Comparison of ENCODE assay signal across 12 cellular contexts in genomic region chr2:63581266-63581961, GRCh38. TPM values are rescaled to one million over a fixed set of nuclear protein-coding genes. Genes with fewer than 3 reads are reported as not detected.
DNase-seq lines count a peak whose midpoint lies in the region; ATAC-seq and TF ChIP-seq lines count a peak whose summit lies in the region.
"Had no signal": no experiment of that assay in that cellular context is flagged by ENCODE, and none has a peak within 500 bp of the region (broad histone marks: within the 10 kb centered on the region; RNA-seq: fewer than 3 reads in every experiment).

No MANE protein-coding gene starts in this region.

- H3K27me3 ChIP-seq in HL-60 (ENCODE audit: insufficient read depth, poor library complexity, severe bottlenecking) (no peaks in the 10 kb centered on the region), right cardiac atrium (ENCODE audit: control insufficient read depth, insufficient read depth) (no peaks in the 10 kb centered on the region)

- peak in 1 of 2 experiments; percentile 9 for DNase-seq in HL-60 (ENCODE audit: low read depth in 1 of 2, low spot score in 1 of 2)
- DNase-seq in astrocyte of the spinal cord (ENCODE audit: low read depth, low spot score): peak; percentile 22
- peak; percentile 38 to 69 (median 54) for DNase-seq in right cardiac atrium
- DNase-seq in natural killer cell: no peak
- DNase-seq in activated CD4-positive, alpha-beta T cell treated with anti-CD3 and anti-CD28 coated beads, Interleukin-2, amount 50 U/mL, for 4 hours: no peak
- DNase-seq: activated B cell treated with CpG ODN at 0.5 μM for 24 hours, cortex of kidney had no signal

- H3K27ac ChIP-seq in HL-60 (replicated peaks) (peak overlapping the region; percentile 12), right cardiac atrium (ENCODE audit: low read length) (peak overlapping the region; percentile 91), skin epidermis (peak overlapping the region in 16 of 21 experiments; percentile 2 to 77 (median 45))

- in situ Hi-C loops in astrocyte of the spinal cord (cut with HindIII; ENCODE audit: low sequenced_read_pairs): no loop called here

- no peak overlapping the region for H3K4me3 ChIP-seq in HL-60 (replicated peaks; ENCODE audit: insufficient read depth, low read length)
- H3K4me3 ChIP-seq in astrocyte of the spinal cord (ENCODE audit: low read depth, low read length): no peak overlapping the region
- no peak overlapping the region for H3K4me3 ChIP-seq in right cardiac atrium (ENCODE audit: low read length)
- no peak overlapping the region for H3K4me3 ChIP-seq in skin epidermis

- intact Hi-C loops in right cardiac atrium (cut with DNase I): no loop called here
- intact Hi-C loops in natural killer cell (cut with micrococcal nuclease): loop anchor here (10.0 kb wide), 1 partner anchor 877 kb away; the partner anchor contains the start of gene EHBP1

- no peaks in the 10 kb centered on the region for H3K27me3 Mint-ChIP-seq in natural killer cell (ENCODE audit: low read depth in 2 of 2)
- H3K27me3 Mint-ChIP-seq: activated B cell treated with CpG ODN at 0.5 μM for 24 hours, progenitor cell of endocrine pancreas had no signal

- ATAC-seq in right cardiac atrium (peak; percentile 92 to 94), HG02885 (IDR thresholded peaks at IDR 0.05; ENCODE audit: poor library complexity, unreplicated experiment) (no peak), GM21528 (IDR thresholded peaks at IDR 0.05; ENCODE audit: low FRiP score, unreplicated experiment) (no peak), natural killer cell (no peak)

- no peak overlapping the region for H3K4me3 Mint-ChIP-seq in natural killer cell
- H3K4me3 Mint-ChIP-seq: activated B cell treated with CpG ODN at 0.5 μM for 24 hours had no signal

- peaks cover 9 to 13% of the 10 kb centered on the region in 2 donors for H3K4me1 Mint-ChIP-seq in natural killer cell
- H3K4me1 Mint-ChIP-seq: activated B cell treated with CpG ODN at 0.5 μM for 24 hours had no signal

- no peaks in the 10 kb centered on the region for H3K9me3 Mint-ChIP-seq in natural killer cell
- H3K9me3 Mint-ChIP-seq: activated B cell treated with CpG ODN at 0.5 μM for 24 hours; activated T-helper 2 cell treated with anti-CD3 and anti-CD28 coated beads, Interferon-gamma antibody, Interleukin-2, Interleukin-4, amounts not matched to agents 10 μg/mL and 5 μg/mL and 100 μg/mL, durations not matched to agents 14 hours and 24 hours and 36 hours had no signal

- 52% methylated on average over 5 of the region's 5 CpGs for WGBS in right cardiac atrium

- no peak overlapping the region for H3K27ac Mint-ChIP-seq in natural killer cell
- H3K27ac Mint-ChIP-seq: activated B cell treated with CpG ODN at 0.5 μM for 24 hours; activated T-helper 2 cell treated with anti-CD3 and anti-CD28 coated beads, Interferon-gamma antibody, Interleukin-2, Interleukin-4, amounts not matched to agents 10 μg/mL and 5 μg/mL and 100 μg/mL, durations not matched to agents 14 hours and 24 hours and 36 hours; progenitor cell of endocrine pancreas had no signal

- no peaks in the 10 kb centered on the region for H3K9me3 ChIP-seq in right cardiac atrium (ENCODE audit: control insufficient read depth, low read length)

- H3K4me1 ChIP-seq in right cardiac atrium (ENCODE audit: control insufficient read depth, insufficient read depth, low read length): peaks cover 2% of the 10 kb centered on the region

- H3K36me3 Mint-ChIP-seq in natural killer cell: no peaks in the 10 kb centered on the region

- TF ChIP-seq CTCF in HL-60 (IDR thresholded peaks at IDR 0.05; ENCODE audit: insufficient read depth, low read length): no peak
- TF ChIP-seq CTCF in astrocyte of the spinal cord (IDR thresholded peaks at IDR 0.05; ENCODE audit: low read depth, low read length): no peak
- TF ChIP-seq CTCF in natural killer cell (IDR thresholded peaks at IDR 0.05): no peak

RNA-seq across cellular contexts. Expression of gene WDPCP, which starts 6.9 kb away (rescaled TPM):
- total RNA-seq in right cardiac atrium (10 to 100 TPM; 11.9 to 17.3 (median 15.3) TPM), natural killer cell (10 to 100 TPM; 22.0 to 23.7 (median 22.9) TPM)
- 3.8 TPM for polyA plus RNA-seq in right cardiac atrium

RNA-seq across cellular contexts. Expression of gene MDH1, which starts 7.3 kb away (rescaled TPM):
- 1,000 to 10,000 TPM in 3 of 4 donors, 100 to 1,000 TPM in 1; 965 to 1,163 (median 1,063) TPM for total RNA-seq in right cardiac atrium
- 1,828 TPM for polyA plus RNA-seq in right cardiac atrium
- 10 to 100 TPM; 62.0 to 85.3 (median 71.3) TPM for total RNA-seq in natural killer cell

Comparison
In these comparisons a context has a peak if more than half of its experiments do, and no peak if none do; other contexts are left out.
1. DNase-seq: peak in astrocyte of the spinal cord (single experiment) and right cardiac atrium (3 of 3); none in natural killer cell (single experiment) and activated CD4-positive, alpha-beta T cell treated with anti-CD3 and anti-CD28 coated beads, Interleukin-2, amount 50 U/mL, for 4 hours (0 of 2).
2. H3K27ac ChIP-seq: peak in every context shown above with its lines; median percentile 91 in right cardiac atrium; 45 in skin epidermis; 12 in HL-60.
3. ATAC-seq: peak in right cardiac atrium (2 of 2); none in HG02885 (single experiment), GM21528 (single experiment) and natural killer cell (0 of 3).
4. RNA of gene MDH1, which starts 7.3 kb away (total RNA-seq): 965 to 1,163 TPM in right cardiac atrium; 62.0 to 85.3 TPM in natural killer cell; every median in the first group is over 10 times any median in the second.